Comparison of ENCODE assay signal across 9 cellular contexts in the genomic region with DNA sequence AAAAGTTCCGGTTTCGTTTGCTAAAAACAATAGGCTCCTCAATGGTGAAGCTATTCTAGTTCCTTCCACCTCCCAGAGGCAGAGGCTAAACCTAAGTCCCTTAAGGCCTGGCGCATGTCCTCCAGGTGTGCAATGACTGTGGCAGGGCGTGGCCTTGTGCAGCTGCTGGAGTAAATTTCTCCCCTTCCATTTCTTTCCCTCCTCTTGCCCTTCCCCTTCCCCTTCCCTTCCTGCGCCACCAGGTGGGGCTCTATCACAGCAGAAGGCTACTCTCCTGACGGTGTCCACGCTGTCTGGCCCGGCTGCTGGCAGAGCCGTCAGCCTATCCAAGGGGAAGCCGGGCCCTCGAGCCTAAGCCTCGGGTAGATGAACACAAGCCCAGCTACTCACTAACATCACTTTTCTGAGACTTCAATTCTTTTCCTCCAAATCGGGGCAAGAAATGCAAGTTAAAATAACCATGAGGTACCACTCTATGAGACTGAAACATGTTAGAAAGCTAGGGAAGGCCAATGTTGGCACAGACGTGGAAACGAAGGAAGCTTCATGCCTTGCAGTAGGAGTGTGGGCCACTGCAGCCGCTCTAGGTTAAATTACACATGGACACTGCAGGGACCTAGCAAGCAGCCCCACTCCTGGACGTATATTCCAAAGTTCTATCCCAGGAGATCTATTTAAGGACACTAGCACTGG. TPM values are rescaled to one million over a fixed set of nuclear protein-coding genes. Genes with fewer than 3 reads are reported as not detected.
DNase-seq lines count a peak whose midpoint lies in the region; ATAC-seq and TF ChIP-seq lines count a peak whose summit lies in the region.
"Had no signal": no experiment of that assay in that cellular context is flagged by ENCODE, and none has a peak within 500 bp of the region (broad histone marks: within the 10 kb centered on the region; RNA-seq: fewer than 3 reads in every experiment).

No MANE protein-coding gene starts in this region.

- H2BK15ac ChIP-seq in mesendoderm (replicated peaks; ENCODE audit: low read depth) = no peak overlapping the region

- H2BK5ac ChIP-seq in mesendoderm (ENCODE audit: low read length) = no peak overlapping the region

- H3K4me1 ChIP-seq in mesendoderm (ENCODE audit: control insufficient read depth, low read depth, low read length) = no peaks in the 10 kb centered on the region

- peaks cover 8% of the 10 kb centered on the region for H3K27me3 Mint-ChIP-seq in activated CD8-positive, alpha-beta T cell treated with anti-CD3 and anti-CD28 coated beads for 36 hours
- H3K27me3 Mint-ChIP-seq in effector memory CD8-positive, alpha-beta T cell = peaks cover 7 to 24% of the 10 kb centered on the region in 2 donors
- H3K27me3 Mint-ChIP-seq: dendritic cell treated with granulocyte-macrophage colony-stimulating factor and Interleukin-4, amounts not matched to agents 40 ng/mL and 50 ng/mL, for 4 days had no signal

- H3K4ac ChIP-seq in mesendoderm (ENCODE audit: low read depth, low read length) = no peak overlapping the region

- no peak overlapping the region for H3K4me3 ChIP-seq in mesendoderm (ENCODE audit: low read length)

- H3K23ac ChIP-seq in mesendoderm (ENCODE audit: low read length) = no peak overlapping the region

- H3K9me3 Mint-ChIP-seq in activated CD8-positive, alpha-beta T cell treated with anti-CD3 and anti-CD28 coated beads for 36 hours = peaks cover 2% of the 10 kb centered on the region
- peaks cover 1 to 3% of the 10 kb centered on the region in 2 donors for H3K9me3 Mint-ChIP-seq in effector memory CD8-positive, alpha-beta T cell
- H3K9me3 Mint-ChIP-seq: dendritic cell treated with granulocyte-macrophage colony-stimulating factor and Interleukin-4, amounts not matched to agents 40 ng/mL and 50 ng/mL, for 4 days had no signal

- TF ChIP-seq CTCF in activated CD8-positive, alpha-beta T cell treated with anti-CD3 and anti-CD28 coated beads for 36 hours (IDR thresholded peaks at IDR 0.05) = peak; percentile 86

- no peak overlapping the region for H2BK120ac ChIP-seq in mesendoderm (ENCODE audit: low read depth, low read length)

- no peaks in the 10 kb centered on the region for H3K27me3 ChIP-seq in mesendoderm (ENCODE audit: insufficient read depth, low read length, poor library complexity)

- ATAC-seq in GM19455 (IDR thresholded peaks at IDR 0.05; ENCODE audit: unreplicated experiment) (peak; percentile 86), HG03520 (IDR thresholded peaks at IDR 0.05; ENCODE audit: unreplicated experiment) (peak; percentile 84)
- ATAC-seq in activated CD8-positive, alpha-beta T cell treated with anti-CD3 and anti-CD28 coated beads for 36 hours = peak; percentile 96
- ATAC-seq in effector memory CD8-positive, alpha-beta T cell (replicated peaks) = peak; percentile 51

- no peak overlapping the region for H3K18ac ChIP-seq in mesendoderm (ENCODE audit: low read length)

- no peak overlapping the region for H4K8ac ChIP-seq in mesendoderm (ENCODE audit: low read depth, low read length)

- WGBS in mesendoderm (ENCODE audit: extremely low coverage, insufficient coverage, low lambda C conversion rate) = no CpG with 5 or more reads among the region's 17 CpGs

- CTCF ChIA-PET in activated CD8-positive, alpha-beta T cell treated with anti-CD3 and anti-CD28 coated beads for 36 hours (lab: Charles Lee) = interaction anchor here (0.6 to 2.4 kb wide), 23 partner anchors 9 to 515 kb away, joined by 3 to 29 read pairs (median 3); no protein-coding TSS in a partner anchor

- H3K9ac ChIP-seq in mesendoderm (ENCODE audit: low read length) = no peak overlapping the region

- no peak overlapping the region for H3K4me2 ChIP-seq in mesendoderm (ENCODE audit: low read length)

- no peaks in the 10 kb centered on the region for H3K36me3 Mint-ChIP-seq in activated CD8-positive, alpha-beta T cell treated with anti-CD3 and anti-CD28 coated beads for 36 hours (ENCODE audit: low read depth)
- H3K36me3 Mint-ChIP-seq in effector memory CD8-positive, alpha-beta T cell (ENCODE audit: insufficient read depth) = no peaks in the 10 kb centered on the region

- peaks cover 3% of the 10 kb centered on the region for H3K4me1 Mint-ChIP-seq in activated CD8-positive, alpha-beta T cell treated with anti-CD3 and anti-CD28 coated beads for 36 hours (ENCODE audit: low read depth)
- H3K4me1 Mint-ChIP-seq in effector memory CD8-positive, alpha-beta T cell (ENCODE audit: low read depth in 2 of 2) = peaks cover 0 to 3% of the 10 kb centered on the region in 2 donors

- DNase-seq in CMK (ENCODE audit: low read depth) (peak; percentile 37), NCI-H82 treated with DMSO at 0.1 percent for 48 hours (lab: John Stamatoyannopoulos, UW; ENCODE audit: unreplicated experiment) (peak; percentile 74), mesendoderm (peak; percentile 91)
- DNase-seq in activated CD8-positive, alpha-beta T cell treated with anti-CD3 and anti-CD28 coated beads for 36 hours = peak; percentile 80
- DNase-seq in effector memory CD8-positive, alpha-beta T cell = peak; percentile 40 to 47 (median 44)
- peak; percentile 43 for DNase-seq in stimulated activated CD8-positive, alpha-beta memory T cell treated with anti-CD3 and anti-CD28 coated beads, Interleukin-4, amount 100 ng/mL, for 24 hours (ENCODE audit: low read depth)

- H3K4me3 Mint-ChIP-seq in activated CD8-positive, alpha-beta T cell treated with anti-CD3 and anti-CD28 coated beads for 36 hours = no peak overlapping the region
- no peak overlapping the region for H3K4me3 Mint-ChIP-seq in effector memory CD8-positive, alpha-beta T cell
- H3K4me3 Mint-ChIP-seq: dendritic cell treated with granulocyte-macrophage colony-stimulating factor and Interleukin-4, amounts not matched to agents 40 ng/mL and 50 ng/mL, for 4 days had no signal

- no peaks in the 10 kb centered on the region for H3K36me3 ChIP-seq in mesendoderm (ENCODE audit: control insufficient read depth, insufficient read depth, low read length)

- H2AK5ac ChIP-seq in mesendoderm (ENCODE audit: low read length) = no peak overlapping the region

- no peak overlapping the region for H3K27ac ChIP-seq in mesendoderm (ENCODE audit: low read depth, low read length)

- no peak overlapping the region for H3K56ac ChIP-seq in mesendoderm (ENCODE audit: low read length)

- intact Hi-C loops in activated CD8-positive, alpha-beta T cell treated with anti-CD3 and anti-CD28 coated beads for 36 hours (cut with micrococcal nuclease) = loop anchor here (5.0 kb wide), 2 partner anchors 84 to 184 kb away; no protein-coding TSS in a partner anchor

- H3K79me2 ChIP-seq in mesendoderm (ENCODE audit: control insufficient read depth, insufficient read depth, low read length) = no peaks in the 10 kb centered on the region

- H3K79me1 ChIP-seq in mesendoderm (ENCODE audit: low read length) = no peaks in the 10 kb centered on the region

- POLR2A ChIA-PET in activated CD8-positive, alpha-beta T cell treated with anti-CD3 and anti-CD28 coated beads for 36 hours (lab: Charles Lee) = interaction anchor here (0.5 kb wide), 1 partner anchor 1032 kb away, joined by 3 read pairs; no protein-coding TSS in a partner anchor

- no peak overlapping the region for H3K27ac Mint-ChIP-seq in activated CD8-positive, alpha-beta T cell treated with anti-CD3 and anti-CD28 coated beads for 36 hours
- H3K27ac Mint-ChIP-seq in effector memory CD8-positive, alpha-beta T cell = no peak overlapping the region
- H3K27ac Mint-ChIP-seq: dendritic cell treated with granulocyte-macrophage colony-stimulating factor and Interleukin-4, amounts not matched to agents 40 ng/mL and 50 ng/mL, for 4 days had no signal

- no peak overlapping the region for H4K5ac ChIP-seq in mesendoderm (ENCODE audit: low read length)

RNA-seq across cellular contexts. Expression of a gene that starts 34.4 kb away (rescaled TPM):
- total RNA-seq in activated CD8-positive, alpha-beta T cell treated with anti-CD3 and anti-CD28 coated beads for 36 hours = not detected
- polyA plus RNA-seq in mesendoderm (2013, experiment 1 of 2) = 0.17 TPM
- 0.27 TPM for polyA plus RNA-seq in mesendoderm (2013, experiment 2 of 2)

Comparison
In these comparisons a context has a peak if more than half of its experiments do, and no peak if none do; other contexts are left out.
1. DNase-seq: peak in every context shown above with its lines; median percentile 91 in mesendoderm; 80 in activated CD8-positive, alpha-beta T cell treated with anti-CD3 and anti-CD28 coated beads for 36 hours; 74 in NCI-H82 treated with DMSO at 0.1 percent for 48 hours; 44 in effector memory CD8-positive, alpha-beta T cell; 43 in stimulated activated CD8-positive, alpha-beta memory T cell treated with anti-CD3 and anti-CD28 coated beads, Interleukin-4, amount 100 ng/mL, for 24 hours; 37 in CMK.